10 cellular contexts compared by ENCODE assay signal in the genomic region with DNA sequence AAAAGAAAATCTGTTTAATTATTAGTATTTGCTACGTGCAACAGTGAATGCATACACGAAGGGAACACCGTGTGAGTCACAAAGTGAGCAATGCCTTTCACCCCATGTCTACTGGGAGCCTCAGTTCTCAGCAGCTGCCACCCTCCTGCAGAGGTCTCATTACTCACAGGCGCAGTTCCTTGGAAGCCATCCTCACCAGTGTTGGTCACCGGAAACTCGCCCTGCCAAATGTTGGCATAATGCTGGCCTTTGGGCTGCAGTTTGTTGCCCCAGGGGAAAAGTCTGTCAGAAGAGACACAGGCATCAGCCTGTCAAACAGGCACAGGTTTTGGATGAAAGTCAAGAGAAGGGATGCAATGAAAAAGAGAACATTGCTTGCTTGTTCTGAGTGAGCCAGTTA. TPM values are rescaled to one million over a fixed set of nuclear protein-coding genes. Genes with fewer than 3 reads are reported as not detected.
A peak's percentile ranks its signal among the peaks of the same experiment; 100 is the strongest.
DNase-seq lines count a peak whose midpoint lies in the region; ATAC-seq and TF ChIP-seq lines count a peak whose summit lies in the region.
"Had no signal": no experiment of that assay in that cellular context is flagged by ENCODE, and none has a peak within 500 bp of the region (broad histone marks: within the 10 kb centered on the region; RNA-seq: fewer than 3 reads in every experiment).

No MANE protein-coding gene starts in this region.

- no peaks in the 10 kb centered on the region for H3K36me3 ChIP-seq in prostate gland

- H3K4me1 ChIP-seq in prostate gland (replicated peaks), result peaks cover 3% of the 10 kb centered on the region

- peaks cover 11% of the 10 kb centered on the region for H3K4me1 Mint-ChIP-seq in dendritic cell treated with granulocyte-macrophage colony-stimulating factor and Interleukin-4, amounts not matched to agents 40 ng/mL and 50 ng/mL, for 4 days (ENCODE audit: low read depth)
- H3K4me1 Mint-ChIP-seq in activated naive CD4-positive, alpha-beta T cell treated with anti-CD3 and anti-CD28 coated beads for 36 hours (ENCODE audit: low read depth), result peaks cover 10% of the 10 kb centered on the region
- no peaks in the 10 kb centered on the region for H3K4me1 Mint-ChIP-seq in mesothelial cell of epicardium

- H3K9me3 ChIP-seq in prostate gland, result no peaks in the 10 kb centered on the region
- H3K9me3 ChIP-seq: esophagus squamous epithelium had no signal

- no peaks in the 10 kb centered on the region for H3K9me3 Mint-ChIP-seq in dendritic cell treated with granulocyte-macrophage colony-stimulating factor and Interleukin-4, amounts not matched to agents 40 ng/mL and 50 ng/mL, for 4 days
- no peaks in the 10 kb centered on the region for H3K9me3 Mint-ChIP-seq in activated naive CD4-positive, alpha-beta T cell treated with anti-CD3 and anti-CD28 coated beads for 36 hours
- H3K9me3 Mint-ChIP-seq in mesothelial cell of epicardium, result no peaks in the 10 kb centered on the region
- H3K9me3 Mint-ChIP-seq: nephron had no signal

- H3K27me3 ChIP-seq in prostate gland (replicated peaks; ENCODE audit: insufficient read depth), result no peaks in the 10 kb centered on the region
- H3K27me3 ChIP-seq: esophagus squamous epithelium had no signal

- H3K4me3 Mint-ChIP-seq in dendritic cell treated with granulocyte-macrophage colony-stimulating factor and Interleukin-4, amounts not matched to agents 40 ng/mL and 50 ng/mL, for 4 days, result no peak overlapping the region
- no peak overlapping the region for H3K4me3 Mint-ChIP-seq in activated naive CD4-positive, alpha-beta T cell treated with anti-CD3 and anti-CD28 coated beads for 36 hours
- H3K4me3 Mint-ChIP-seq in mesothelial cell of epicardium, result no peak overlapping the region
- H3K4me3 Mint-ChIP-seq: nephron had no signal

- CTCF ChIA-PET in activated naive CD4-positive, alpha-beta T cell treated with anti-CD3 and anti-CD28 coated beads for 36 hours (lab: Charles Lee), result no interaction called here

- peak overlapping the region; percentile 46 for H3K27ac Mint-ChIP-seq in dendritic cell treated with granulocyte-macrophage colony-stimulating factor and Interleukin-4, amounts not matched to agents 40 ng/mL and 50 ng/mL, for 4 days
- H3K27ac Mint-ChIP-seq in activated naive CD4-positive, alpha-beta T cell treated with anti-CD3 and anti-CD28 coated beads for 36 hours, result no peak overlapping the region
- H3K27ac Mint-ChIP-seq in mesothelial cell of epicardium, result no peak overlapping the region

- TF ChIP-seq CTCF in prostate gland (IDR thresholded peaks at IDR 0.05) (no peak), mesothelial cell of epicardium (IDR thresholded peaks at IDR 0.05; ENCODE audit: unreplicated experiment) (no peak)

- DNase-seq in EL, result peak; percentile 97
- peak; percentile 43 for DNase-seq in NCI-H460 (ENCODE audit: extremely low read depth, low read depth)
- DNase-seq in prostate gland (ENCODE audit: low spot score), result peak; percentile 80
- no peak for DNase-seq in activated naive CD4-positive, alpha-beta T cell treated with anti-CD3 and anti-CD28 coated beads for 36 hours
- no peak for DNase-seq in mesothelial cell of epicardium (ENCODE audit: low spot score in 2 of 2, unreplicated experiment in 2 of 2)
- DNase-seq in SW480 (ENCODE audit: low spot score), result no peak
- DNase-seq: esophagus squamous epithelium had no signal

- TF ChIP-seq POLR2A in prostate gland (IDR thresholded peaks at IDR 0.05), result no peak

- WGBS in prostate gland, result 31% methylated on average over 6 of the region's 6 CpGs

- no peak overlapping the region for H3K4me3 ChIP-seq in prostate gland
- H3K4me3 ChIP-seq: esophagus squamous epithelium had no signal

- H3K27ac ChIP-seq in prostate gland, result peak overlapping the region in 1 of 2 donors; percentile 61

- intact Hi-C loops in dendritic cell treated with granulocyte-macrophage colony-stimulating factor and Interleukin-4, amounts not matched to agents 40 ng/mL and 50 ng/mL, for 4 days (cut with micrococcal nuclease), result no loop called here
- intact Hi-C loops in prostate gland (cut with DNase I), result no loop called here
- intact Hi-C loops in activated naive CD4-positive, alpha-beta T cell treated with anti-CD3 and anti-CD28 coated beads for 36 hours (cut with micrococcal nuclease), result no loop called here

- peaks cover 67% of the 10 kb centered on the region for H3K36me3 Mint-ChIP-seq in dendritic cell treated with granulocyte-macrophage colony-stimulating factor and Interleukin-4, amounts not matched to agents 40 ng/mL and 50 ng/mL, for 4 days (ENCODE audit: low read depth)
- peaks cover 10% of the 10 kb centered on the region for H3K36me3 Mint-ChIP-seq in activated naive CD4-positive, alpha-beta T cell treated with anti-CD3 and anti-CD28 coated beads for 36 hours (ENCODE audit: low read depth)
- peaks cover 10% of the 10 kb centered on the region for H3K36me3 Mint-ChIP-seq in mesothelial cell of epicardium

- no peak for ATAC-seq in HG03139 (IDR thresholded peaks at IDR 0.05; ENCODE audit: unreplicated experiment)

- H3K27me3 Mint-ChIP-seq in dendritic cell treated with granulocyte-macrophage colony-stimulating factor and Interleukin-4, amounts not matched to agents 40 ng/mL and 50 ng/mL, for 4 days, result no peaks in the 10 kb centered on the region
- H3K27me3 Mint-ChIP-seq in activated naive CD4-positive, alpha-beta T cell treated with anti-CD3 and anti-CD28 coated beads for 36 hours (ENCODE audit: low read depth), result no peaks in the 10 kb centered on the region
- H3K27me3 Mint-ChIP-seq in mesothelial cell of epicardium (ENCODE audit: low read depth), result no peaks in the 10 kb centered on the region

RNA-seq across cellular contexts. Expression of a gene that starts 50.1 kb away (rescaled TPM):
- 11.8 and 16.9 TPM in 2 replicates for total RNA-seq in NCI-H460 (2014; rRNA removed; shearing (Covaris generic))
- polyA plus RNA-seq in NCI-H460 (2014; cell fraction: nucleus; rRNA removed), result 21.7 and 23.8 TPM in 2 replicates
- total RNA-seq in prostate gland (10 to 100 TPM; 58.5 to 59.1 TPM), mesothelial cell of epicardium (26.5 to 31.3 TPM (median 28.7 TPM) in 3 replicates)
- total RNA-seq in activated naive CD4-positive, alpha-beta T cell treated with anti-CD3 and anti-CD28 coated beads for 36 hours, result 1 to 10 TPM; 3.9 to 5.0 TPM

Comparison
In these comparisons a context has a peak if more than half of its experiments do, and no peak if none do; other contexts are left out.
1. DNase-seq: peak in EL (single experiment), NCI-H460 (single experiment) and prostate gland (single experiment); none in activated naive CD4-positive, alpha-beta T cell treated with anti-CD3 and anti-CD28 coated beads for 36 hours (single experiment), mesothelial cell of epicardium (0 of 2) and SW480 (single experiment).